Comparison of ENCODE assay signal across 8 cellular contexts in the genomic region with DNA sequence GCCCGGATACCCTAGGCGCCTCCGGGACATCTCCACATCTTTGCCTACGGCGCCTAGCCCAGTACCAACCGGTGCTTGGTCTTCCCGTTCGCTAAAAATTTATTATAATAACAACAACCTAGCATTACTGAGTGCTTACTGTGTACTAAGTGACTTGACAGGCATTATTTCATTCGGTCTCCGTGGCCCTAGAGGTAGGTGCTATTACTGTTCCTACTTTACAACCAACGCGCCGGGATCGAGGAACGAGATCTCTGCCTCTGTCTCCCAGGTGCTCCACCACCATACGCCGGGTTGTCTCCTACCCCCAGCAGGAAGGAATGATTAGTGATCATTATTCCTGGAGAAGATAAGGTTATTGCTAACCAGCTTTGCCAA. TPM values are rescaled to one million over a fixed set of nuclear protein-coding genes. Genes with fewer than 3 reads are reported as not detected.
DNase-seq lines count a peak whose midpoint lies in the region; ATAC-seq, FAIRE-seq and TF ChIP-seq lines count a peak whose summit lies in the region.

No MANE protein-coding gene starts in this region.

- peaks cover 11% of the 10 kb centered on the region for H3K27me3 Mint-ChIP-seq in brain

- H3K36me3 Mint-ChIP-seq in brain: no peaks in the 10 kb centered on the region

- no TSS peak for BruUV-seq in HepG2 (replicated peaks; lab: Mats Ljungman, UMichigan)

- H3K4me2 ChIP-seq in BLaER1 treated with 17β-estradiol and CSF1 and Interleukin-3, amounts not matched to agents 10 nM and 100 nM: peak overlapping the region; percentile 95 to 99 (median 99)
- peak overlapping the region; percentile 59 for H3K4me2 ChIP-seq in Karpas-422 (ENCODE audit: low read depth, low read length, poor library complexity, severe bottlenecking)
- H3K4me2 ChIP-seq in HepG2 (ENCODE audit: low read depth, low read length): peak overlapping the region; percentile 90

- H3K9me3 Mint-ChIP-seq in brain: no peaks in the 10 kb centered on the region

- TF ChIP-seq RAD21 in HepG2 (CRISPR knock-in tag; IDR thresholded peaks at IDR 0.05): no peak

- peaks cover 0 to 12% (median 0%) of the 10 kb centered on the region in 11 experiments; a peak in 5 of 22 replicates for H3K36me3 ChIP-seq in BLaER1 treated with 17β-estradiol and CSF1 and Interleukin-3, amounts not matched to agents 10 nM and 100 nM
- no peaks in the 10 kb centered on the region for H3K36me3 ChIP-seq in Karpas-422 (ENCODE audit: insufficient read depth, low read length)
- no peaks in the 10 kb centered on the region for H3K36me3 ChIP-seq in HepG2 (replicated peaks in 1 of 2; ENCODE audit: control insufficient read depth in 1 of 2, insufficient read depth in 2 of 2, low read length in 2 of 2)
- no peaks in the 10 kb centered on the region for H3K36me3 ChIP-seq in thoracic aorta

- TF ChIP-seq POLR2A in HepG2 (IDR thresholded peaks at IDR 0.05; ENCODE audit: insufficient read depth in 1 of 2, low read depth in 2 of 2, low read length in 2 of 2): no peak

- H3K4me1 ChIP-seq in BLaER1 treated with 17β-estradiol and CSF1 and Interleukin-3, amounts not matched to agents 10 nM and 100 nM: peaks cover 56 to 79% (median 76%) of the 10 kb centered on the region in 10 experiments
- peaks cover 7% of the 10 kb centered on the region for H3K4me1 ChIP-seq in Karpas-422 (ENCODE audit: low read length)
- H3K4me1 ChIP-seq in HepG2 (ENCODE audit: insufficient read depth, low read length): peaks cover 37% of the 10 kb centered on the region
- peaks cover 0 to 28% of the 10 kb centered on the region in 2 donors for H3K4me1 ChIP-seq in thoracic aorta (ENCODE audit: control insufficient read depth in 1 of 2, low read depth in 2 of 2)

- no peak for DNase-seq in Karpas-422
- DNase-seq in HepG2 (ENCODE audit: low spot score): no peak
- no peak for DNase-seq in thoracic aorta (ENCODE audit: low spot score)
- no peak for DNase-seq in hippocampal formation (lab: John Stamatoyannopoulos, UW)
- no peak for DNase-seq in KG1 (lab: John Stamatoyannopoulos, UW)

- H3K27ac Mint-ChIP-seq in brain: peak overlapping the region; percentile 54 to 96 (median 95)

- H3K79me2 ChIP-seq in Karpas-422 (ENCODE audit: low read length): no peaks in the 10 kb centered on the region
- no peaks in the 10 kb centered on the region for H3K79me2 ChIP-seq in HepG2 (ENCODE audit: insufficient read depth, low read length)

- H3K9me3 ChIP-seq in BLaER1 treated with 17β-estradiol and CSF1 and Interleukin-3, amounts not matched to agents 10 nM and 100 nM (replicated peaks in 1 of 11): peaks cover 0 to 12% (median 8%) of the 10 kb centered on the region in 11 experiments; a peak in 10 of 22 replicates
- H3K9me3 ChIP-seq in Karpas-422 (ENCODE audit: low read length): no peaks in the 10 kb centered on the region
- H3K9me3 ChIP-seq in HepG2 (ENCODE audit: low read length): no peaks in the 10 kb centered on the region
- H3K9me3 ChIP-seq in thoracic aorta: no peaks in the 10 kb centered on the region

- peaks cover 49% of the 10 kb centered on the region for H3K4me1 Mint-ChIP-seq in brain

- WGBS in HepG2 (ENCODE audit: low lambda C conversion rate): 2% methylated on average over 17 of the region's 17 CpGs

- H3K9ac ChIP-seq in BLaER1 treated with 17β-estradiol and CSF1 and Interleukin-3, amounts not matched to agents 10 nM and 100 nM: peak overlapping the region; percentile 77 to 96 (median 85)
- H3K9ac ChIP-seq in Karpas-422 (ENCODE audit: low read length): no peak overlapping the region
- no peak overlapping the region for H3K9ac ChIP-seq in HepG2 (ENCODE audit: insufficient read depth, low read depth, low read length)

- H2AFZ ChIP-seq in Karpas-422 (ENCODE audit: low read length): peak overlapping the region; percentile 21; the same call in 1 of the 2 replicates
- H2AFZ ChIP-seq in HepG2 (ENCODE audit: low read length): no peak overlapping the region

- peak overlapping the region; percentile 34 to 94 (median 85); a peak in 19 of 22 replicates for H3K27ac ChIP-seq in BLaER1 treated with 17β-estradiol and CSF1 and Interleukin-3, amounts not matched to agents 10 nM and 100 nM
- H3K27ac ChIP-seq in Karpas-422 (ENCODE audit: low read length): no peak overlapping the region
- no peak overlapping the region for H3K27ac ChIP-seq in HepG2 (ENCODE audit: extremely low read length, insufficient read depth, low read length)
- H3K27ac ChIP-seq in thoracic aorta: peak overlapping the region in 1 of 2 donors; percentile 54

- H3K9me2 ChIP-seq in Karpas-422 (replicated peaks; ENCODE audit: insufficient read depth, low read length): no peaks in the 10 kb centered on the region

- ATAC-seq in GM21360 (IDR thresholded peaks at IDR 0.05; ENCODE audit: unreplicated experiment): peak; percentile 23
- peak; percentile 32 for ATAC-seq in HepG2
- ATAC-seq in thoracic aorta (ENCODE audit: insufficient number of reproducible peaks, low FRiP score, low read depth): no peak

- peak overlapping the region; percentile 89 to 96 (median 90) for H3K4me3 Mint-ChIP-seq in brain

- TF ChIP-seq CTCF in brain (conservative IDR thresholded peaks at IDR 0.05): peak in 1 of 2 experiments; percentile 35
- TF ChIP-seq CTCF in HepG2 (CRISPR knock-in tag; IDR thresholded peaks at IDR 0.05): no peak
- no peak for TF ChIP-seq CTCF in thoracic aorta (IDR thresholded peaks at IDR 0.05)

- peaks cover 1 to 43% (median 26%) of the 10 kb centered on the region in 11 experiments; a peak in 20 of 22 replicates for H4K20me1 ChIP-seq in BLaER1 treated with 17β-estradiol and CSF1 and Interleukin-3, amounts not matched to agents 10 nM and 100 nM
- no peaks in the 10 kb centered on the region for H4K20me1 ChIP-seq in Karpas-422 (ENCODE audit: insufficient read depth, low read depth, low read length)
- H4K20me1 ChIP-seq in HepG2 (ENCODE audit: insufficient read depth, low read length): no peaks in the 10 kb centered on the region

- POLR2A ChIA-PET in HepG2 (lab: Yijun Ruan, JAX): no interaction called here

- H3K4me3 ChIP-seq in BLaER1 treated with 17β-estradiol and CSF1 and Interleukin-3, amounts not matched to agents 10 nM and 100 nM: peak overlapping the region; percentile 72 to 99 (median 88)
- peak overlapping the region; percentile 53; the same call in 1 of the 2 replicates for H3K4me3 ChIP-seq in Karpas-422 (ENCODE audit: low read length)
- peak overlapping the region; percentile 55 to 77 (median 67) for H3K4me3 ChIP-seq in HepG2 (replicated peaks in 1 of 3; ENCODE audit: insufficient read depth in 1 of 3, low read depth in 2 of 3, low read length in 3 of 3)
- H3K4me3 ChIP-seq in thoracic aorta: peak overlapping the region; percentile 95

- no peak for TF ChIP-seq EP300 in HepG2 (IDR thresholded peaks at IDR 0.05; ENCODE audit: low read depth in 2 of 2, low read length in 2 of 2)
- TF ChIP-seq EP300 in HepG2 (CRISPR knock-in tag; IDR thresholded peaks at IDR 0.05; ENCODE audit: borderline replicate concordance): no peak

- H3K27me3 ChIP-seq in BLaER1 treated with 17β-estradiol and CSF1 and Interleukin-3, amounts not matched to agents 10 nM and 100 nM: no peaks in the 10 kb centered on the region
- H3K27me3 ChIP-seq in Karpas-422 (ENCODE audit: low read length): no peaks in the 10 kb centered on the region
- H3K27me3 ChIP-seq in HepG2 (ENCODE audit: control insufficient read depth in 1 of 2, insufficient read depth in 2 of 2, low read length in 2 of 2): peaks cover 15 to 62% of the 10 kb centered on the region in 2 experiments
- no peaks in the 10 kb centered on the region for H3K27me3 ChIP-seq in thoracic aorta (replicated peaks; ENCODE audit: insufficient read depth)

- FAIRE-seq in HepG2 (lab: Jason Lieb, UNC): no peak

- intact Hi-C loops in HepG2 (cut with micrococcal nuclease; ENCODE audit: unreplicated experiment): no loop called here

- in situ Hi-C loops in HepG2 (cut with HindIII; ENCODE audit: extremely low pct_ligation_motif_present, low pct_unique_long_range_greater_than_20kb): no loop called here

- CTCF ChIA-PET in HepG2 (lab: Yijun Ruan, JAX; ENCODE audit: low intra/inter-chr PET ratio, low total read pairs): no interaction called here

RNA-seq across cellular contexts. Expression of gene BIN1, which starts 0.7 kb away (rescaled TPM):
- total RNA-seq in Karpas-422 (2014; rRNA removed; shearing (Covaris generic); ENCODE audit: low replicate concordance): 8.4 and 17.8 TPM in 2 replicates
- polyA plus RNA-seq in brain (ENCODE audit: insufficient read depth, low read depth, low replicate concordance) (145 TPM), HepG2 (2011; rRNA removed) (0.51 and 1.2 TPM in 2 replicates)
- total RNA-seq in HepG2 (2016; rRNA removed; fragmentation: Illumina TruSeq; extraction: Trizol) (0.93 and 0.98 TPM in 2 replicates), thoracic aorta (10 to 100 TPM; 24.9 to 30.1 TPM)
- 0.61 and 1.1 TPM in 2 replicates for total RNA-seq in HepG2 (2016; cell fraction: cytosol; rRNA removed; fragmentation: Illumina TruSeq; extraction: Trizol; ENCODE audit: low read depth)
- 0.58 and 0.97 TPM in 2 replicates for total RNA-seq in HepG2 (2016; cell fraction: insoluble cytoplasmic fraction; rRNA removed; fragmentation: Illumina TruSeq; extraction: Trizol)
- total RNA-seq in HepG2 (2016; cell fraction: membrane; rRNA removed; fragmentation: Illumina TruSeq; extraction: Trizol): 1.2 TPM in 2 replicates
- 0.28 and 0.41 TPM in 2 replicates for total RNA-seq in HepG2 (2016; cell fraction: nucleus; rRNA removed; fragmentation: Illumina TruSeq; extraction: Trizol)
- polyA plus RNA-seq in HepG2 (2011; cell fraction: cytosol; rRNA removed): 0.42 and 1.3 TPM in 2 replicates
- 1.2 and 2.2 TPM in 2 replicates for polyA plus RNA-seq in HepG2 (2011; cell fraction: nucleus; rRNA removed)
- 1.3 and 1.6 TPM in 2 replicates for polyA plus RNA-seq in HepG2 (2012)
- polyA plus RNA-seq in HepG2 (2016; cell fraction: cytosol; fragmentation: Illumina TruSeq; extraction: Trizol; ENCODE audit: low read depth): 0.84 and 1.2 TPM in 2 replicates
- polyA plus RNA-seq in HepG2 (2016; cell fraction: insoluble cytoplasmic fraction; fragmentation: Illumina TruSeq; extraction: Trizol; ENCODE audit: low read depth): 1.0 and 1.9 TPM in 2 replicates
- polyA plus RNA-seq in HepG2 (2016; cell fraction: membrane; fragmentation: Illumina TruSeq; extraction: Trizol; ENCODE audit: low read depth): 0.97 and 1.1 TPM in 2 replicates
- polyA plus RNA-seq in HepG2 (2016; cell fraction: nucleus; fragmentation: Illumina TruSeq; extraction: Trizol; ENCODE audit: insufficient read depth, low read depth): 0.85 and 0.91 TPM in 2 replicates
- 0.84 and 28.9 TPM in 2 replicates for polyA minus RNA-seq in HepG2 (2011; rRNA and poly(A)+ RNA removed; ENCODE audit: low replicate concordance)
- 0.59 and 0.79 TPM in 2 replicates for polyA minus RNA-seq in HepG2 (2011; cell fraction: cytosol; rRNA and poly(A)+ RNA removed)
- polyA minus RNA-seq in HepG2 (2011; cell fraction: nucleus; rRNA and poly(A)+ RNA removed): 0.50 and 0.90 TPM in 2 replicates

Comparison
In these comparisons a context has a peak if more than half of its experiments do, and no peak if none do; other contexts are left out.
1. H3K27ac ChIP-seq: peak in BLaER1 treated with 17β-estradiol and CSF1 and Interleukin-3, amounts not matched to agents 10 nM and 100 nM (11 of 11); none in Karpas-422 (single experiment) and HepG2 (single experiment).
2. H3K9ac ChIP-seq: peak in BLaER1 treated with 17β-estradiol and CSF1 and Interleukin-3, amounts not matched to agents 10 nM and 100 nM (11 of 11); none in Karpas-422 (single experiment) and HepG2 (single experiment).
3. Peak in every context shown above with its lines, with median percentiles within 50 percentile points of each other: H3K4me2 ChIP-seq and H3K4me3 ChIP-seq.